ENCODE assay signal across 26 cellular contexts in genomic region chr1:89737985-89738510, GRCh38.
A peak's percentile ranks its signal among the peaks of the same experiment; 100 is the strongest.
DNase-seq lines count a peak whose midpoint lies in the region; ATAC-seq and TF ChIP-seq lines count a peak whose summit lies in the region.
"Had no signal": no experiment of that assay in that cellular context is flagged by ENCODE, and none has a peak within 500 bp of the region (broad histone marks: within the 10 kb centered on the region; RNA-seq: fewer than 3 reads in every experiment).

No MANE protein-coding gene starts in this region.

- no peak overlapping the region for H3K4me2 ChIP-seq in mammary epithelial cell (ENCODE audit: insufficient read depth, low read depth, low read length)
- H3K4me2 ChIP-seq: BLaER1 had no signal

- TF ChIP-seq CTCF in mammary epithelial cell (conservative IDR thresholded peaks at IDR 0.05 in 1 of 2, IDR thresholded peaks at IDR 0.05 in 1 of 2; ENCODE audit: extremely low read depth in 1 of 2, insufficient read depth in 1 of 2, low read depth in 1 of 2, low read length in 2 of 2), result no peak
- TF ChIP-seq CTCF in breast epithelium (IDR thresholded peaks at IDR 0.05), result no peak
- TF ChIP-seq CTCF in testis (IDR thresholded peaks at IDR 0.05), result no peak

- no peak overlapping the region for H2AFZ ChIP-seq in mammary epithelial cell (ENCODE audit: low read depth, low read length)

- no peaks in the 10 kb centered on the region for H3K27me3 Mint-ChIP-seq in T-helper 17 cell
- H3K27me3 Mint-ChIP-seq: naive thymus-derived CD8-positive, alpha-beta T cell had no signal

- no peak overlapping the region for H3K9ac ChIP-seq in mammary epithelial cell (ENCODE audit: insufficient read depth, low read length)
- H3K9ac ChIP-seq: BLaER1 had no signal

- TF ChIP-seq POLR2A in breast epithelium (IDR thresholded peaks at IDR 0.05) (no peak), testis (IDR thresholded peaks at IDR 0.05) (no peak)

- peak overlapping the region; percentile 95 for H3K27ac Mint-ChIP-seq in T-helper 17 cell
- H3K27ac Mint-ChIP-seq: type B pancreatic cell, WTC11 had no signal

- no peak overlapping the region for H3K4me3 Mint-ChIP-seq in T-helper 17 cell
- H3K4me3 Mint-ChIP-seq: naive thymus-derived CD8-positive, alpha-beta T cell; type B pancreatic cell; WTC11 had no signal

- H3K27ac ChIP-seq in mammary epithelial cell (ENCODE audit: insufficient read depth, low read depth, low read length), result peak overlapping the region; percentile 4
- H3K27ac ChIP-seq in breast epithelium, result no peak overlapping the region
- H3K27ac ChIP-seq in epithelial cell of prostate, result peak overlapping the region; percentile 65
- no peak overlapping the region for H3K27ac ChIP-seq in testis
- H3K27ac ChIP-seq: BLaER1, cardiac muscle cell had no signal

- 96% methylated on average over 10 of the region's 10 CpGs for WGBS in mammary epithelial cell (ENCODE audit: low coverage, missing lambda C conversion rate)
- 92 to 94% methylated on average over 10 of the region's 10 CpGs for WGBS in testis, 2 donors

- in situ Hi-C loops in mammary epithelial cell (cut with MboI; ENCODE audit: low sequenced_read_pairs in 2 of 2), result no loop called here

- H3K27me3 ChIP-seq in mammary epithelial cell (ENCODE audit: insufficient read depth, low read length) (no peaks in the 10 kb centered on the region), breast epithelium (no peaks in the 10 kb centered on the region), testis (no peaks in the 10 kb centered on the region)
- H3K27me3 ChIP-seq: BLaER1, cardiac muscle cell had no signal

- intact Hi-C loops in mammary epithelial cell (cut with micrococcal nuclease), result no loop called here
- intact Hi-C loops in breast epithelium (cut with DNase I; ENCODE audit: low total_unique reads), result no loop called here
- intact Hi-C loops in testis (cut with DNase I; ENCODE audit: low total_unique reads), result no loop called here

- no peaks in the 10 kb centered on the region for H4K20me1 ChIP-seq in mammary epithelial cell (ENCODE audit: insufficient read depth, low read length)
- H4K20me1 ChIP-seq: BLaER1 had no signal

- H3K4me1 ChIP-seq in mammary epithelial cell (ENCODE audit: insufficient read depth, low read length), result peaks cover 16% of the 10 kb centered on the region
- no peaks in the 10 kb centered on the region for H3K4me1 ChIP-seq in breast epithelium
- no peaks in the 10 kb centered on the region for H3K4me1 ChIP-seq in testis

- H3K36me3 Mint-ChIP-seq in T-helper 17 cell (ENCODE audit: low read depth), result no peaks in the 10 kb centered on the region
- H3K36me3 Mint-ChIP-seq: type B pancreatic cell, WTC11 had no signal

- BruUV-seq in mammary epithelial cell (replicated peaks; lab: Mats Ljungman, UMichigan), result no TSS peak

- no peaks in the 10 kb centered on the region for H3K79me2 ChIP-seq in mammary epithelial cell (ENCODE audit: insufficient read depth, low read length)

- no peak overlapping the region for H3K4me3 ChIP-seq in mammary epithelial cell (replicated peaks in 1 of 3; ENCODE audit: insufficient read depth in 1 of 3, low read depth in 2 of 3, low read length in 3 of 3)
- H3K4me3 ChIP-seq in breast epithelium, result no peak overlapping the region
- no peak overlapping the region for H3K4me3 ChIP-seq in testis
- H3K4me3 ChIP-seq: BLaER1, cardiac muscle cell had no signal

- no peak for ATAC-seq in T-helper 17 cell
- ATAC-seq: HCT116; naive thymus-derived CD8-positive, alpha-beta T cell; WTC11 had no signal

- no peak for DNase-seq in mammary epithelial cell
- DNase-seq in breast epithelium (ENCODE audit: low spot score in 2 of 2), result no peak
- DNase-seq in T-helper 17 cell, result no peak
- no peak for DNase-seq in epithelial cell of prostate (ENCODE audit: low read depth, low spot score)
- no peak for DNase-seq in testis
- DNase-seq in dedifferentiated amniotic fluid mesenchymal stem cell (ENCODE audit: extremely low spot score), result no peak
- no peak for DNase-seq in globus pallidus (ENCODE audit: low spot score)
- DNase-seq: activated CD4-positive, alpha-beta T cell treated with anti-CD3 and anti-CD28 coated beads, Interleukin-2, amount 50 U/mL, for 48 hours; activated naive CD4-positive, alpha-beta T cell treated with Interleukin-2 at 50 U/mL for 16 hours; dermis blood vessel endothelial cell; DND-41; islet precursor cell; KG1; midbrain; MM.1S; naive thymus-derived CD8-positive, alpha-beta T cell; NCI-H2029 treated with DMSO at 0.1 percent for 48 hours; NCI-H2227 treated with DMSO at 0.1 percent for 48 hours; NCI-H526 treated with DMSO at 0.1 percent for 48 hours; Right ventricle myocardium superior; T1000 had no signal

- no peaks in the 10 kb centered on the region for H3K9me3 ChIP-seq in mammary epithelial cell (replicated peaks; ENCODE audit: insufficient read depth, low read length)
- no peaks in the 10 kb centered on the region for H3K9me3 ChIP-seq in breast epithelium
- H3K9me3 ChIP-seq in T-helper 17 cell (ENCODE audit: control insufficient read depth, low read length, poor library complexity, severe bottlenecking), result no peaks in the 10 kb centered on the region
- H3K9me3 ChIP-seq in testis, result no peaks in the 10 kb centered on the region

- CTCF ChIA-PET in mammary epithelial cell (lab: Charles Lee; ENCODE audit: low non-redundant PET), result interaction anchor here (0.7 kb wide), 1 partner anchor 174 kb away, joined by 7 read pairs; no protein-coding TSS in a partner anchor

- dilution Hi-C loops in mammary epithelial cell (cut with HindIII; ENCODE audit: low sequenced_read_pairs), result no loop called here

- peaks cover 35% of the 10 kb centered on the region for H3K4me1 Mint-ChIP-seq in T-helper 17 cell

- no peaks in the 10 kb centered on the region for H3K36me3 ChIP-seq in mammary epithelial cell (ENCODE audit: insufficient read depth, low read length)
- no peaks in the 10 kb centered on the region for H3K36me3 ChIP-seq in breast epithelium
- no peaks in the 10 kb centered on the region for H3K36me3 ChIP-seq in testis (ENCODE audit: low read depth, missing control alignments)
- H3K36me3 ChIP-seq: BLaER1, cardiac muscle cell had no signal

Comparison
In these comparisons a context has a peak if more than half of its experiments do, and no peak if none do; other contexts are left out.
1. H3K27ac ChIP-seq: peak in mammary epithelial cell (single experiment) and epithelial cell of prostate (single experiment); none in breast epithelium (0 of 2) and testis (0 of 2).